Comparison of ENCODE assay signal across 11 cellular contexts in the genomic region with DNA sequence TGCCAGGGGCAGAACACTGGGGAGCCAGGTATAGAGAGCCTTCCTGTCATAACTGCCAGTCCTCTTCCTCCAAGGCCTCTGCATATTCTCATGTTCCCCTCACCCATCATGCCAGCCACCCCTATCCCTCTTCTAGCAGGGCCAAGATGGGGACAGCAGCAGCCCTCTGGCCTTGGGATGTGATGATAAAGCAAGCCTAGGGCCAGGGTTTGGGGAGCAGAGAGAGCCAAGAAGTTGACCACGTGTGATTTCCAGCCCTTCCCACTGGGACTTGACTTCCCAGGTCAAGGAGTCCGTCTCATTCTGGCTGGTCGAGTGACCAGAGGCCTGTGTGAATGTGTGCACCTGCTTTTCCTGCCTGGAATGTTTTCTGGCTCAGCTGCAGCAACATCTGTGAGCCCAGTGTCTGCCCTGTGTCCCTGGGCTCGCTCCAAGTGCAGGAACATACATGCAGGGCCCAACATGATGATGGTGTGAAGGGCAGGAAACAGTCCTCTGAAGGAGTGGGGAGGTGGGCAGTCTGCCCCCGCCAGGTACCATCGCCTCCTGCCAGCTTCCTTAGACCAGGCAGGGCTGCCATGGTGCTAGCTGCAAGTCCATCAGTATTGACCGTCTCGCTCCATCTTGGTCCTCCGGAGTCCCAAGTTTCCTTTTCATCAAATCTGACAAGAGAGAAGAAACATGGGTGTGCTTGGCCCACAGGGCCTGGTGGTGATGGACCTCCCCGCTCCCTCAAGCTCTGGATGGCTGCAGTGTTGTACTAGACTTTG. TPM values are rescaled to one million over a fixed set of nuclear protein-coding genes. Genes with fewer than 3 reads are reported as not detected.
DNase-seq lines count a peak whose midpoint lies in the region; ATAC-seq and TF ChIP-seq lines count a peak whose summit lies in the region.
"Had no signal": no experiment of that assay in that cellular context is flagged by ENCODE, and none has a peak within 500 bp of the region (broad histone marks: within the 10 kb centered on the region; RNA-seq: fewer than 3 reads in every experiment).

No MANE protein-coding gene starts in this region.

- no peaks in the 10 kb centered on the region for H3K27me3 Mint-ChIP-seq in stimulated activated naive CD8-positive, alpha-beta T cell treated with anti-CD3 and anti-CD28 coated beads, Interleukin-15, Interleukin-2, amounts not matched to agents 100 ng/mL and 50 ng/mL, for 24 hours

- no peak overlapping the region for H3K4me2 ChIP-seq in neural cell (ENCODE audit: low read length)

- no peaks in the 10 kb centered on the region for H3K79me2 ChIP-seq in neural cell (replicated peaks; ENCODE audit: insufficient read depth, low read length)

- peak overlapping the region; percentile 76 for H3K27ac Mint-ChIP-seq in stimulated activated naive CD8-positive, alpha-beta T cell treated with anti-CD3 and anti-CD28 coated beads, Interleukin-15, Interleukin-2, amounts not matched to agents 100 ng/mL and 50 ng/mL, for 24 hours

- no peak for DNase-seq in stimulated activated naive CD8-positive, alpha-beta T cell treated with anti-CD3 and anti-CD28 coated beads, Interleukin-15, Interleukin-2, amounts not matched to agents 100 U/mL and 50 U/mL, for 24 hours
- no peak for DNase-seq in SW 1271 (lab: John Stamatoyannopoulos, UW)
- no peak for DNase-seq in GM03348 (ENCODE audit: low spot score)
- DNase-seq in ecto neural progenitor cell (ENCODE audit: low spot score) = no peak
- DNase-seq: mucosa of descending colon, NCI-H510A had no signal

- H3K9me3 ChIP-seq in neural cell (ENCODE audit: low read length) = no peaks in the 10 kb centered on the region
- H3K9me3 ChIP-seq: mucosa of descending colon, vagina had no signal

- no peak for TF ChIP-seq EP300 in neural cell (conservative IDR thresholded peaks at IDR 0.05; ENCODE audit: poor library complexity, severe bottlenecking)

- peaks cover 37% of the 10 kb centered on the region for H3K36me3 Mint-ChIP-seq in stimulated activated naive CD8-positive, alpha-beta T cell treated with anti-CD3 and anti-CD28 coated beads, Interleukin-15, Interleukin-2, amounts not matched to agents 100 ng/mL and 50 ng/mL, for 24 hours (ENCODE audit: low read depth)

- H3K4me3 ChIP-seq in neural cell (ENCODE audit: low read length) = no peak overlapping the region
- H3K4me3 ChIP-seq: mucosa of descending colon, vagina had no signal

- ATAC-seq in stimulated activated naive CD8-positive, alpha-beta T cell treated with anti-CD3 and anti-CD28 coated beads, Interleukin-15, Interleukin-2, amounts not matched to agents 100 U/mL and 50 U/mL, for 24 hours = no peak
- no peak for ATAC-seq in HG02981 (IDR thresholded peaks at IDR 0.05; ENCODE audit: unreplicated experiment)
- ATAC-seq: mucosa of descending colon had no signal

- peaks cover 22% of the 10 kb centered on the region for H3K4me1 Mint-ChIP-seq in stimulated activated naive CD8-positive, alpha-beta T cell treated with anti-CD3 and anti-CD28 coated beads, Interleukin-15, Interleukin-2, amounts not matched to agents 100 ng/mL and 50 ng/mL, for 24 hours (ENCODE audit: low read depth)

- no peaks in the 10 kb centered on the region for H3K27me3 ChIP-seq in neural cell (ENCODE audit: insufficient read depth, low read depth, low read length)
- H3K27me3 ChIP-seq: vagina had no signal

- H4K20me1 ChIP-seq in neural cell (ENCODE audit: insufficient read depth) = no peaks in the 10 kb centered on the region

- peak overlapping the region; percentile 13 for H3K27ac ChIP-seq in cingulate gyrus (ENCODE audit: low read depth, low read length)
- H3K27ac ChIP-seq in neural cell (ENCODE audit: low read length) = no peak overlapping the region
- H3K27ac ChIP-seq: vagina had no signal

- H3K4me3 Mint-ChIP-seq in stimulated activated naive CD8-positive, alpha-beta T cell treated with anti-CD3 and anti-CD28 coated beads, Interleukin-15, Interleukin-2, amounts not matched to agents 100 ng/mL and 50 ng/mL, for 24 hours = peak overlapping the region; percentile 6

- H3K36me3 ChIP-seq in neural cell (ENCODE audit: insufficient read depth, low read length) = no peaks in the 10 kb centered on the region

- TF ChIP-seq CTCF in neural cell (IDR thresholded peaks at IDR 0.05; ENCODE audit: poor library complexity, severe bottlenecking) = no peak

- H3K9me3 Mint-ChIP-seq in stimulated activated naive CD8-positive, alpha-beta T cell treated with anti-CD3 and anti-CD28 coated beads, Interleukin-15, Interleukin-2, amounts not matched to agents 100 ng/mL and 50 ng/mL, for 24 hours = no peaks in the 10 kb centered on the region

- TF ChIP-seq RAD21 in neural cell (conservative IDR thresholded peaks at IDR 0.05) = no peak

- H2AFZ ChIP-seq in neural cell (ENCODE audit: low read depth, low read length) = no peak overlapping the region

- no peaks in the 10 kb centered on the region for H3K9me2 ChIP-seq in neural cell (ENCODE audit: insufficient read depth, low read length)

- no peaks in the 10 kb centered on the region for H3F3A ChIP-seq in neural cell (ENCODE audit: insufficient read depth, low read length, poor library complexity, severe bottlenecking)

- no peak overlapping the region for H3K9ac ChIP-seq in neural cell (ENCODE audit: low read length)

TF ChIP-seq in neural cell, 6 proteins besides CTCF, POLR2A, EP300 and RAD21:
- TF ChIP-seq POLR2AphosphoS5 (IDR thresholded peaks at IDR 0.05) (peak; percentile 32), MXI1 (conservative IDR thresholded peaks at IDR 0.05; ENCODE audit: poor library complexity, severe bottlenecking) (no peak)

RNA-seq across cellular contexts. Expression of a gene that starts 21.0 kb away (rescaled TPM):
- polyA plus RNA-seq in neural cell = 26.8 and 29.4 TPM in 2 replicates
- 46.3 and 50.2 TPM in 2 replicates for polyA minus RNA-seq in neural cell

RNA-seq across cellular contexts. Expression of a gene that starts 30.4 kb away (rescaled TPM):
- polyA plus RNA-seq in neural cell = 18.4 and 19.2 TPM in 2 replicates
- 15.8 and 17.5 TPM in 2 replicates for polyA minus RNA-seq in neural cell

RNA-seq across cellular contexts. Expression of a gene that starts 43.9 kb away (rescaled TPM):
- not detected in 2 replicates for polyA plus RNA-seq in neural cell
- not detected in 2 replicates for polyA minus RNA-seq in neural cell
